26 cellular contexts compared by ENCODE assay signal in genomic region chr5:165057156-165057555, GRCh38.
"Had no signal": no experiment of that assay in that cellular context is flagged by ENCODE, and none has a peak within 500 bp of the region (broad histone marks: within the 10 kb centered on the region; RNA-seq: fewer than 3 reads in every experiment).

No MANE protein-coding gene starts in this region.

- H3K4me3 ChIP-seq: adrenal gland, coronary artery, heart left ventricle, stomach, suprapubic skin, vagina had no signal

- H2AFZ ChIP-seq: parathyroid adenoma had no signal

- H3K36me3 Mint-ChIP-seq: activated naive CD8-positive, alpha-beta T cell; naive B cell; stimulated activated memory B cell treated with anti-CD40 and anti-IgM and Interleukin-4, amounts not matched to agents 10 μg/mL and 1 μg/mL and 100 μg/mL, for 72 hours; type B pancreatic cell; WTC11 had no signal

- H3K4me1 Mint-ChIP-seq: activated CD4-positive, alpha-beta T cell treated with anti-CD3 and anti-CD28 coated beads for 36 hours; activated T-helper 17 cell treated with anti-CD3 and anti-CD28 coated beads, Interleukin-2, amount 50 U/mL, for 72 hours; naive B cell; stimulated activated memory B cell treated with anti-CD40 and anti-IgM and Interleukin-4, amounts not matched to agents 10 μg/mL and 1 μg/mL and 100 μg/mL, for 72 hours; WTC11 had no signal

- H3K27ac ChIP-seq: adrenal gland, coronary artery, heart left ventricle, parathyroid adenoma, stomach, suprapubic skin, vagina had no signal

- H3K9me3 ChIP-seq: adrenal gland, stomach, suprapubic skin, vagina had no signal

- H3K27me3 Mint-ChIP-seq: activated CD4-positive, alpha-beta T cell treated with anti-CD3 and anti-CD28 coated beads for 36 hours; activated T-cell treated with anti-CD3 and anti-CD28 coated beads, Interleukin-2, amount 50 U/mL, for 24 hours; activated T-helper 17 cell treated with anti-CD3 and anti-CD28 coated beads, Interleukin-2, amount 50 U/mL, for 72 hours; naive B cell; stimulated activated memory B cell treated with anti-CD40 and anti-IgM and Interleukin-4, amounts not matched to agents 10 μg/mL and 1 μg/mL and 100 μg/mL, for 72 hours; type B pancreatic cell had no signal

- H3K27me3 ChIP-seq: adrenal gland, heart left ventricle, stomach, suprapubic skin, vagina had no signal

- H3K9ac ChIP-seq: parathyroid adenoma had no signal

- H3K4me1 ChIP-seq: adrenal gland, heart left ventricle, parathyroid adenoma, stomach, suprapubic skin, vagina had no signal

- DNase-seq: activated CD4-positive, alpha-beta T cell treated with anti-CD3 and anti-CD28 coated beads for 36 hours; activated CD4-positive, alpha-beta T cell treated with anti-CD3 and anti-CD28 coated beads, Interleukin-2, amount 50 U/mL, for 4 hours; activated CD8-positive, alpha-beta memory T cell treated with anti-CD3 and anti-CD28 coated beads for 24 hours; activated CD8-positive, alpha-beta memory T cell treated with anti-CD3 and anti-CD28 coated beads, Interleukin-2, amount 50 U/mL, for 4 hours; activated naive CD4-positive, alpha-beta T cell; activated T-cell treated with anti-CD3 and anti-CD28 coated beads, Interleukin-2, amount 50 U/mL, for 24 hours; adrenal gland; cerebellar nuclear complex; endodermal cell; heart left ventricle; left colon; mesendoderm; naive B cell; nucleus accumbens; small intestine; stimulated activated CD4-positive, alpha-beta T cell treated with anti-CD3 and anti-CD28 coated beads, Interleukin-15, amount 100 ng/mL, for 24 hours; stomach had no signal

- H3K4me3 Mint-ChIP-seq: activated CD4-positive, alpha-beta T cell treated with anti-CD3 and anti-CD28 coated beads for 36 hours; activated naive CD8-positive, alpha-beta T cell; activated T-cell treated with anti-CD3 and anti-CD28 coated beads, Interleukin-2, amount 50 U/mL, for 24 hours; activated T-helper 17 cell treated with anti-CD3 and anti-CD28 coated beads, Interleukin-2, amount 50 U/mL, for 72 hours; endodermal cell; naive B cell; stimulated activated memory B cell treated with anti-CD40 and anti-IgM and Interleukin-4, amounts not matched to agents 10 μg/mL and 1 μg/mL and 100 μg/mL, for 72 hours; type B pancreatic cell; WTC11 had no signal

- H3K36me3 ChIP-seq: adrenal gland, heart left ventricle, stomach, suprapubic skin, vagina had no signal

- H3K27ac Mint-ChIP-seq: activated CD4-positive, alpha-beta T cell treated with anti-CD3 and anti-CD28 coated beads for 36 hours; activated naive CD8-positive, alpha-beta T cell; activated T-cell treated with anti-CD3 and anti-CD28 coated beads, Interleukin-2, amount 50 U/mL, for 24 hours; activated T-helper 17 cell treated with anti-CD3 and anti-CD28 coated beads, Interleukin-2, amount 50 U/mL, for 72 hours; endodermal cell; naive B cell; stimulated activated memory B cell treated with anti-CD40 and anti-IgM and Interleukin-4, amounts not matched to agents 10 μg/mL and 1 μg/mL and 100 μg/mL, for 72 hours; type B pancreatic cell; WTC11 had no signal

- H3K9me3 Mint-ChIP-seq: endodermal cell, type B pancreatic cell, WTC11 had no signal
